Comparison of ENCODE assay signal across 25 cellular contexts in the genomic region with DNA sequence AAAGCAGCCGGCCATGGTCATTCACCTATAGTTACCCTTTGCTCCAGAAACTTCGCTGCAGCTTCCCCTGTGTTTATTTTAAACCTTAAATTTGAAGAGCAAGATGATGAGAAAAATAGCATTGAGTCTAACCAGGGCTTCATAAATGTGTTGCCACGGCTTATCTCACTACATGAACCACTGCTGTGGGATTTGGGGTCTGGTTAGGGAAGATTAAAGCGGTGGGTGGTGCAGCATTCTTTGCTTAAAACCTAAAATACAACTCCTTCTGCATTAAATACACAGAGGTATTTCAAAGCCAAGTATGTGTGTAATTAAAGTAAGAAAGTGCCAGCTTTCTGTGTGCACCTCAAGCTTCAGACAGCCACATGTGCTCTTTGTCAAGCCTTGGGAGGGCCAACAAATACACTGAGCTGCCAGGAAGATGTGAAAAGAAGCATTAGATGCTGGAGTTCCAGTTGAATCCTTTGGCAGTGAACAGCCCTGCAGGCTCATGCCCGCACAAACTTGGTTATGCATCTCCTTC.
DNase-seq lines count a peak whose midpoint lies in the region; ATAC-seq, FAIRE-seq and TF ChIP-seq lines count a peak whose summit lies in the region.
"Had no signal": no experiment of that assay in that cellular context is flagged by ENCODE, and none has a peak within 500 bp of the region (broad histone marks: within the 10 kb centered on the region; RNA-seq: fewer than 3 reads in every experiment).

No MANE protein-coding gene starts in this region.

- no peak for TF ChIP-seq EP300 in esophagus muscularis mucosa (IDR thresholded peaks at IDR 0.05)

- H3K4me1 Mint-ChIP-seq in osteocyte (ENCODE audit: unreplicated experiment) (peaks cover 81% of the 10 kb centered on the region), immature natural killer cell (no peaks in the 10 kb centered on the region)

- intact Hi-C loops in esophagus muscularis mucosa (cut with DNase I) = no loop called here
- intact Hi-C loops in kidney (cut with DNase I) = no loop called here

- no peaks in the 10 kb centered on the region for H3K36me3 ChIP-seq in RWPE2 (ENCODE audit: low read depth)
- H3K36me3 ChIP-seq in esophagus muscularis mucosa = no peaks in the 10 kb centered on the region
- H3K36me3 ChIP-seq in kidney (ENCODE audit: control insufficient read depth in 1 of 2, insufficient read depth in 2 of 2, low read length in 2 of 2) = no peaks in the 10 kb centered on the region
- H3K36me3 ChIP-seq: BLaER1, lower lobe of right lung, spleen, stomach had no signal

- no peak overlapping the region for H3K4me3 Mint-ChIP-seq in osteocyte (ENCODE audit: unreplicated experiment)
- H3K4me3 Mint-ChIP-seq in immature natural killer cell = no peak overlapping the region
- H3K4me3 Mint-ChIP-seq: activated naive CD8-positive, alpha-beta T cell treated with anti-CD3 and anti-CD28 coated beads for 36 hours had no signal

- H3K4me1 ChIP-seq in RWPE2 (ENCODE audit: insufficient read depth, poor library complexity, severe bottlenecking) (peaks cover 15% of the 10 kb centered on the region), esophagus muscularis mucosa (peaks cover 7 to 44% (median 37%) of the 10 kb centered on the region in 4 donors), kidney (ENCODE audit: control insufficient read depth in 1 of 2, insufficient read depth in 1 of 2, low read depth in 1 of 2, low read length in 2 of 2) (no peaks in the 10 kb centered on the region)
- H3K4me1 ChIP-seq: BLaER1, lower lobe of right lung, psoas muscle, spleen had no signal

- peak overlapping the region; percentile 83 for H3K27ac Mint-ChIP-seq in osteocyte (ENCODE audit: unreplicated experiment)
- no peak overlapping the region for H3K27ac Mint-ChIP-seq in immature natural killer cell
- H3K27ac Mint-ChIP-seq: activated naive CD8-positive, alpha-beta T cell treated with anti-CD3 and anti-CD28 coated beads for 36 hours had no signal

- TF ChIP-seq POLR2A in esophagus muscularis mucosa (IDR thresholded peaks at IDR 0.05; ENCODE audit: low read depth) = no peak

- H3K4me3 ChIP-seq in RWPE2 (ENCODE audit: severe bottlenecking) (no peak overlapping the region), esophagus muscularis mucosa (no peak overlapping the region), kidney (ENCODE audit: low read length in 2 of 2) (no peak overlapping the region)
- H3K4me3 ChIP-seq: BLaER1, lower lobe of right lung, psoas muscle, spleen, stomach had no signal

- no peak for ATAC-seq in RWPE2 (ENCODE audit: low read depth)
- ATAC-seq in HG03342 (IDR thresholded peaks at IDR 0.05; ENCODE audit: unreplicated experiment) = no peak
- ATAC-seq: lower lobe of right lung, psoas muscle had no signal

- WGBS in esophagus muscularis mucosa = 35% methylated on average over 5 of the region's 5 CpGs

- DNase-seq in G401 (ENCODE audit: low spot score) = peak; percentile 27
- DNase-seq in RWPE2 (ENCODE audit: low spot score) = no peak
- DNase-seq in esophagus muscularis mucosa (ENCODE audit: extremely low spot score) = no peak
- no peak for DNase-seq in osteocyte (ENCODE audit: extremely low spot score, unreplicated experiment)
- DNase-seq in kidney = no peak
- no peak for DNase-seq in immature natural killer cell
- DNase-seq in NCI-H82 treated with DMSO at 0.1 percent for 48 hours (lab: John Stamatoyannopoulos, UW; ENCODE audit: unreplicated experiment) = no peak
- DNase-seq: activated CD4-positive, alpha-beta T cell treated with anti-CD3 and anti-CD28 coated beads, Interleukin-2, amount 50 U/mL, for 48 hours; activated CD4-positive, CD25-positive, alpha-beta regulatory T cell; activated CD8-positive, alpha-beta memory T cell treated with anti-CD3 and anti-CD28 coated beads, Interleukin-2, amount 50 U/mL, for 48 hours; activated naive CD8-positive, alpha-beta T cell treated with anti-CD3 and anti-CD28 coated beads for 36 hours; COR-L47; DMS79; islet precursor cell; lower lobe of right lung; NCI-H1417; NCI-H510A treated with DMSO at 0.1 percent for 48 hours; psoas muscle; spleen; stomach had no signal

- no peak overlapping the region for H3K9ac ChIP-seq in kidney (ENCODE audit: low read length in 2 of 2)
- H3K9ac ChIP-seq: BLaER1 had no signal

- in situ Hi-C loops in G401 (cut with HindIII; ENCODE audit: low sequenced_read_pairs) = no loop called here

- H3K9me3 ChIP-seq in RWPE2 (ENCODE audit: severe bottlenecking) = no peaks in the 10 kb centered on the region
- H3K9me3 ChIP-seq in esophagus muscularis mucosa = no peaks in the 10 kb centered on the region
- H3K9me3 ChIP-seq in kidney (ENCODE audit: control insufficient read depth in 1 of 2, low read length in 2 of 2) = no peaks in the 10 kb centered on the region
- H3K9me3 ChIP-seq: BLaER1, lower lobe of right lung, psoas muscle, spleen, stomach had no signal

- H3K36me3 Mint-ChIP-seq in osteocyte (ENCODE audit: unreplicated experiment) = no peaks in the 10 kb centered on the region
- no peaks in the 10 kb centered on the region for H3K36me3 Mint-ChIP-seq in immature natural killer cell
- H3K36me3 Mint-ChIP-seq: activated naive CD8-positive, alpha-beta T cell treated with anti-CD3 and anti-CD28 coated beads for 36 hours had no signal

- TF ChIP-seq CTCF in RWPE2 (IDR thresholded peaks at IDR 0.05; ENCODE audit: poor library complexity, severe bottlenecking) (no peak), esophagus muscularis mucosa (IDR thresholded peaks at IDR 0.05) (no peak), osteocyte (IDR thresholded peaks at IDR 0.05) (no peak), kidney (IDR thresholded peaks at IDR 0.05; ENCODE audit: borderline replicate concordance, extremely low read depth, insufficient read depth) (no peak)

- no peak for FAIRE-seq in kidney (lab: Jason Lieb, UNC)
- FAIRE-seq: endometrium, GM12891, GM19239 had no signal

- no peaks in the 10 kb centered on the region for H3K27me3 Mint-ChIP-seq in osteocyte (ENCODE audit: unreplicated experiment)
- H3K27me3 Mint-ChIP-seq in immature natural killer cell (ENCODE audit: low read depth in 3 of 3) = peaks cover 1 to 5% (median 3%) of the 10 kb centered on the region in 3 donors
- H3K27me3 Mint-ChIP-seq: activated naive CD8-positive, alpha-beta T cell treated with anti-CD3 and anti-CD28 coated beads for 36 hours had no signal

- H3K27ac ChIP-seq in RWPE2 (ENCODE audit: poor library complexity, severe bottlenecking) (peak overlapping the region; percentile 58), esophagus muscularis mucosa (replicated peaks in 1 of 4) (peak overlapping the region; percentile 26 to 63 (median 53)), kidney (ENCODE audit: low read depth in 2 of 2, low read length in 2 of 2) (no peak overlapping the region)
- H3K27ac ChIP-seq: BLaER1, lower lobe of right lung, psoas muscle, spleen had no signal

- H3K9me3 Mint-ChIP-seq in osteocyte (ENCODE audit: unreplicated experiment) (no peaks in the 10 kb centered on the region), immature natural killer cell (no peaks in the 10 kb centered on the region)
- H3K9me3 Mint-ChIP-seq: activated naive CD8-positive, alpha-beta T cell treated with anti-CD3 and anti-CD28 coated beads for 36 hours had no signal

- no peaks in the 10 kb centered on the region for H3K27me3 ChIP-seq in RWPE2 (ENCODE audit: insufficient read depth, poor library complexity, severe bottlenecking)
- H3K27me3 ChIP-seq in esophagus muscularis mucosa = no peaks in the 10 kb centered on the region
- H3K27me3 ChIP-seq: BLaER1, stomach had no signal

Comparison
In these comparisons a context has a peak if more than half of its experiments do, and no peak if none do; other contexts are left out.
1. H3K27ac ChIP-seq: peak in RWPE2 (single experiment) and esophagus muscularis mucosa (4 of 4); none in kidney (0 of 2).